1 cellular context compared by ENCODE assay signal in the genomic region with DNA sequence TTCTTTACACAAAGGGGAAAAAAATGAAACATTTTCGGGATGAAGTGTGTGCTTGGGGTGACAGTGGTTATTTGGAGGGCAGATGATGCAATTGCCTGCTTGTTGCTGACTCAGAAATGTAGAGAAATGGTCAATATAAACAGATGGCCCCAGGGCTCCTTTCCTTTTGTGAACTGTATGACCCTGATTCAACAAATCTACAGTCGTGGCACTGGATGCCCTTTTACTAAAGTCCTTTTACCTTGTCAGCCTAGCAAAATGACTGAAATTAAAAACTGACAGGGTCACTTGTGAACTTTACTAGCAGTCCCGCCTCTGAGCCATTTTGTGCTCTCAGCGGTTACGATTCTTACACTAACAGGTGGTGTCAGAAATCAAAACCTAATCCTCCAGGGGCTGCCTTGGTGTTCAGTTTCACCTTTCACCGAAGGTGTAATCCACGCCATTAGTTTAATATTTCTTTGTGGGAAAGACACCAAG.
TF ChIP-seq lines count a peak whose summit lies in the region.

No MANE protein-coding gene starts in this region.

TF ChIP-seq in HepG2, 621 proteins besides CTCF, POLR2A, EP300 and RAD21 (continued from another document):
- TF ChIP-seq, protein P1, sequence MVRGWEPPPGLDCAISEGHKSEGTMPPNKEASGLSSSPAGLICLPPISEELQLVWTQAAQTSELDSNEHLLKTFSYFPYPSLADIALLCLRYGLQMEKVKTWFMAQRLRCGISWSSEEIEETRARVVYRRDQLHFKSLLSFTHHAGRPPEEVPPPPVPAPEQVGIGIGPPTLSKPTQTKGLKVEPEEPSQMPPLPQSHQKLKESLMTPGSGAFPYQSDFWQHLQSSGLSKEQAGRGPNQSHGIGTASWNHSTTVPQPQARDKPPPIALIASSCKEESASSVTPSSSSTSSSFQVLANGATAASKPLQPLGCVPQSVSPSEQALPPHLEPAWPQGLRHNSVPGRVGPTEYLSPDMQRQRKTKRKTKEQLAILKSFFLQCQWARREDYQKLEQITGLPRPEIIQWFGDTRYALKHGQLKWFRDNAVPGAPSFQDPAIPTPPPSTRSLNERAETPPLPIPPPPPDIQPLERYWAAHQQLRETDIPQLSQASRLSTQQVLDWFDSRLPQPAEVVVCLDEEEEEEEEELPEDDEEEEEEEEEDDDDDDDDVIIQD (CRISPR knock-in tag; IDR thresholded peaks at IDR 0.05; ENCODE audit: low read depth): 0 out of 2 replicates have a peak, but pooled peaks have one; percentile 42
- no peak for TF ChIP-seq FOXP1 (IDR thresholded peaks at IDR 0.05)
- 0 out of 2 replicates have a peak, but pooled peaks have one; percentile 21 for TF ChIP-seq FOXP1 (CRISPR knock-in tag; IDR thresholded peaks at IDR 0.05)
- no peak for TF ChIP-seq NCOA1 (CRISPR knock-in tag; IDR thresholded peaks at IDR 0.05)
- TF ChIP-seq PCBP2 (optimal IDR thresholded peaks at IDR 0.05; ENCODE audit: low read depth, low read length, poor library complexity, severe bottlenecking): no peak
- TF ChIP-seq PLRG1 (conservative IDR thresholded peaks at IDR 0.05): no peak
- no peak for TF ChIP-seq ATAD3A (CRISPR knock-in tag; IDR thresholded peaks at IDR 0.05)
- TF ChIP-seq MAFG (CRISPR knock-in tag; IDR thresholded peaks at IDR 0.05): 0 out of 2 replicates have a peak, but pooled peaks have one; percentile 37
- no peak for TF ChIP-seq XBP1 (CRISPR knock-in tag; IDR thresholded peaks at IDR 0.05)
- peak; percentile 67; the same call in 1 of the 2 replicates for TF ChIP-seq CEBPB (IDR thresholded peaks at IDR 0.05; ENCODE audit: borderline replicate concordance, low read depth, low read length)
- no peak for TF ChIP-seq HOXA5 (CRISPR knock-in tag; IDR thresholded peaks at IDR 0.05)
- TF ChIP-seq, protein P2, sequence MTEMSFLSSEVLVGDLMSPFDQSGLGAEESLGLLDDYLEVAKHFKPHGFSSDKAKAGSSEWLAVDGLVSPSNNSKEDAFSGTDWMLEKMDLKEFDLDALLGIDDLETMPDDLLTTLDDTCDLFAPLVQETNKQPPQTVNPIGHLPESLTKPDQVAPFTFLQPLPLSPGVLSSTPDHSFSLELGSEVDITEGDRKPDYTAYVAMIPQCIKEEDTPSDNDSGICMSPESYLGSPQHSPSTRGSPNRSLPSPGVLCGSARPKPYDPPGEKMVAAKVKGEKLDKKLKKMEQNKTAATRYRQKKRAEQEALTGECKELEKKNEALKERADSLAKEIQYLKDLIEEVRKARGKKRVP (CRISPR knock-in tag; IDR thresholded peaks at IDR 0.05): peak in 1 of 2 experiments; percentile 87; a peak in 2 of 4 replicates
- TF ChIP-seq, protein P3, sequence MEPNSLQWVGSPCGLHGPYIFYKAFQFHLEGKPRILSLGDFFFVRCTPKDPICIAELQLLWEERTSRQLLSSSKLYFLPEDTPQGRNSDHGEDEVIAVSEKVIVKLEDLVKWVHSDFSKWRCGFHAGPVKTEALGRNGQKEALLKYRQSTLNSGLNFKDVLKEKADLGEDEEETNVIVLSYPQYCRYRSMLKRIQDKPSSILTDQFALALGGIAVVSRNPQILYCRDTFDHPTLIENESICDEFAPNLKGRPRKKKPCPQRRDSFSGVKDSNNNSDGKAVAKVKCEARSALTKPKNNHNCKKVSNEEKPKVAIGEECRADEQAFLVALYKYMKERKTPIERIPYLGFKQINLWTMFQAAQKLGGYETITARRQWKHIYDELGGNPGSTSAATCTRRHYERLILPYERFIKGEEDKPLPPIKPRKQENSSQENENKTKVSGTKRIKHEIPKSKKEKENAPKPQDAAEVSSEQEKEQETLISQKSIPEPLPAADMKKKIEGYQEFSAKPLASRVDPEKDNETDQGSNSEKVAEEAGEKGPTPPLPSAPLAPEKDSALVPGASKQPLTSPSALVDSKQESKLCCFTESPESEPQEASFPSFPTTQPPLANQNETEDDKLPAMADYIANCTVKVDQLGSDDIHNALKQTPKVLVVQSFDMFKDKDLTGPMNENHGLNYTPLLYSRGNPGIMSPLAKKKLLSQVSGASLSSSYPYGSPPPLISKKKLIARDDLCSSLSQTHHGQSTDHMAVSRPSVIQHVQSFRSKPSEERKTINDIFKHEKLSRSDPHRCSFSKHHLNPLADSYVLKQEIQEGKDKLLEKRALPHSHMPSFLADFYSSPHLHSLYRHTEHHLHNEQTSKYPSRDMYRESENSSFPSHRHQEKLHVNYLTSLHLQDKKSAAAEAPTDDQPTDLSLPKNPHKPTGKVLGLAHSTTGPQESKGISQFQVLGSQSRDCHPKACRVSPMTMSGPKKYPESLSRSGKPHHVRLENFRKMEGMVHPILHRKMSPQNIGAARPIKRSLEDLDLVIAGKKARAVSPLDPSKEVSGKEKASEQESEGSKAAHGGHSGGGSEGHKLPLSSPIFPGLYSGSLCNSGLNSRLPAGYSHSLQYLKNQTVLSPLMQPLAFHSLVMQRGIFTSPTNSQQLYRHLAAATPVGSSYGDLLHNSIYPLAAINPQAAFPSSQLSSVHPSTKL (CRISPR knock-in tag; IDR thresholded peaks at IDR 0.05): peak; percentile 63
- TF ChIP-seq MAFK (conservative IDR thresholded peaks at IDR 0.05 in 1 of 2, IDR thresholded peaks at IDR 0.05 in 1 of 2; ENCODE audit: low read length in 2 of 2): peak; percentile 11 to 66; a peak in 2 of 4 replicates
- TF ChIP-seq FOSL2 (CRISPR knock-in tag; IDR thresholded peaks at IDR 0.05): peak; percentile 43
- peak; percentile 82 for TF ChIP-seq CEBPG (CRISPR knock-in tag; IDR thresholded peaks at IDR 0.05)
- 0 out of 2 replicates have a peak, but pooled peaks have one; percentile 16 for TF ChIP-seq FOXK1 (CRISPR knock-in tag; IDR thresholded peaks at IDR 0.05; ENCODE audit: borderline replicate concordance, low read depth)
- peak; percentile 55; the same call in 1 of the 2 replicates for TF ChIP-seq RXRB (CRISPR knock-in tag; IDR thresholded peaks at IDR 0.05; ENCODE audit: borderline replicate concordance)
- TF ChIP-seq RARA (CRISPR knock-in tag; IDR thresholded peaks at IDR 0.05): peak; percentile 68
- TF ChIP-seq ZNF12 (CRISPR knock-in tag; IDR thresholded peaks at IDR 0.05): peak; percentile 92
- no peak for TF ChIP-seq LCORL (IDR thresholded peaks at IDR 0.05)
- TF ChIP-seq LCORL (CRISPR knock-in tag; IDR thresholded peaks at IDR 0.05): peak; percentile 12; the same call in 1 of the 2 replicates
- TF ChIP-seq, protein P4, sequence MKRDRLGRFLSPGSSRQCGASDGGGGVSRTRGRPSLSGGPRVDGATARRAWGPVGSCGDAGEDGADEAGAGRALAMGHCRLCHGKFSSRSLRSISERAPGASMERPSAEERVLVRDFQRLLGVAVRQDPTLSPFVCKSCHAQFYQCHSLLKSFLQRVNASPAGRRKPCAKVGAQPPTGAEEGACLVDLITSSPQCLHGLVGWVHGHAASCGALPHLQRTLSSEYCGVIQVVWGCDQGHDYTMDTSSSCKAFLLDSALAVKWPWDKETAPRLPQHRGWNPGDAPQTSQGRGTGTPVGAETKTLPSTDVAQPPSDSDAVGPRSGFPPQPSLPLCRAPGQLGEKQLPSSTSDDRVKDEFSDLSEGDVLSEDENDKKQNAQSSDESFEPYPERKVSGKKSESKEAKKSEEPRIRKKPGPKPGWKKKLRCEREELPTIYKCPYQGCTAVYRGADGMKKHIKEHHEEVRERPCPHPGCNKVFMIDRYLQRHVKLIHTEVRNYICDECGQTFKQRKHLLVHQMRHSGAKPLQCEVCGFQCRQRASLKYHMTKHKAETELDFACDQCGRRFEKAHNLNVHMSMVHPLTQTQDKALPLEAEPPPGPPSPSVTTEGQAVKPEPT (CRISPR knock-in tag; IDR thresholded peaks at IDR 0.05; ENCODE audit: low read depth): no peak
